Comparison of ENCODE assay signal across 37 cellular contexts in the genomic region with DNA sequence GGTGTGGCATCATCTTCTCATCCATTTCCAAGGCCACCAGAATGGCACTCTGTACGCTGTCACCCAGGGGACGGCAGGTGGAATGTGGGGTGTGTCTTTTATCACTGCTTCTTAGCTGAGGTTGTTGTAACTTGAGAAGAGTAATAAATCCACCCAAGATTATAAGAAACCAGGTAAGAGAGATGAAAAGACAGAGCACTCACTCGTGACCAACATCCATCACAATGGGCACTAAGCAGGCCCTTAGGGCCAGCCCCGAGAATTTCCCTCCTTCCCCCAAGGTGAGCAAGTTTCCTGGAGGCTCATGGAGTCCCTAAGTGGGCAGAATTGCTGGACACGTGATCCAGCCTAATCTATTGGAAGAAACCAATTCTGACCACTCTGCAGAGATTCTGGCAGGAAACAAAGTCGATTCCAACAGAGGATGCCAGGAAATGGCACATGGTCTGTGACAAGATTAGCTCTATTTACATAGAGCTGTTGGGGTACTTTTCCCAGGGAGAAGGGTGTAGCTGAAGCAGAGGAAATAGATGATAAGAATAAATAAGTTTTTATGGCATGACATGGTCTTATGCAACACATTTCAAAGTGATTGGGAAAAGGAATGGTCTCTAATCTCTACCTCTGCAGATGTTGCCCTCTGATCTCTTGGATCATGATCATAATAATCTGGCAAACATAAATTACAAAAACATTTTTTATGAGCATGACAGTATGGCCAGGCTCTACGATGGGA. TPM values are rescaled to one million over a fixed set of nuclear protein-coding genes. Genes with fewer than 3 reads are reported as not detected.
DNase-seq lines count a peak whose midpoint lies in the region; ATAC-seq, FAIRE-seq and TF ChIP-seq lines count a peak whose summit lies in the region.
"Had no signal": no experiment of that assay in that cellular context is flagged by ENCODE, and none has a peak within 500 bp of the region (broad histone marks: within the 10 kb centered on the region; RNA-seq: fewer than 3 reads in every experiment).

No MANE protein-coding gene starts in this region.

- peak; percentile 74; the same call in 1 of the 2 replicates for TF ChIP-seq EP300 in Ishikawa (IDR thresholded peaks at IDR 0.05; ENCODE audit: borderline replicate concordance)

- intact Hi-C loops in endothelial cell of umbilical vein (cut with micrococcal nuclease) = no loop called here

- no peaks in the 10 kb centered on the region for H3K36me3 ChIP-seq in endothelial cell of umbilical vein (ENCODE audit: control insufficient read depth in 2 of 2, extremely low read depth in 1 of 2, insufficient read depth in 2 of 2, low read length in 2 of 2)
- H3K36me3 ChIP-seq in small intestine (ENCODE audit: control insufficient read depth in 2 of 2, insufficient read depth in 2 of 2, low read length in 2 of 2) = peaks cover 0 to 6% of the 10 kb centered on the region in 2 donors
- H3K36me3 ChIP-seq: ascending aorta, cardiac muscle cell, MG63, SJSA1, uterus had no signal

- ATAC-seq in activated CD8-positive, alpha-beta T cell treated with anti-CD3 and anti-CD28 coated beads, Interleukin-2, amount 10 ng/mL, durations not matched to agents 7 days and 5 days = no peak
- ATAC-seq: activated CD8-positive, alpha-beta T cell treated with anti-CD3 and anti-CD28 coated beads for 36 hours; GM12878; sciatic nerve; T-cell had no signal

- no peaks in the 10 kb centered on the region for H3K9me1 ChIP-seq in endothelial cell of umbilical vein (replicated peaks; ENCODE audit: control insufficient read depth, extremely low read depth, insufficient read depth, low read length)

- dilution Hi-C loops in endothelial cell of umbilical vein (cut with MboI; ENCODE audit: extremely low pct_ligation_motif_present, low sequenced_read_pairs) = no loop called here

- no peaks in the 10 kb centered on the region for H3K9me3 Mint-ChIP-seq in activated CD8-positive, alpha-beta T cell treated with anti-CD3 and anti-CD28 coated beads, Interleukin-2, amount 10 ng/mL, durations not matched to agents 7 days and 5 days (ENCODE audit: insufficient read depth)
- H3K9me3 Mint-ChIP-seq: activated CD8-positive, alpha-beta T cell treated with anti-CD3 and anti-CD28 coated beads for 36 hours; activated naive CD8-positive, alpha-beta T cell treated with anti-CD3 and anti-CD28 coated beads, Interleukin-2, amount 10 ng/mL, durations not matched to agents 7 days and 5 days; activated T-cell treated with anti-CD3 and anti-CD28 coated beads, Interleukin-2, amount 50 U/mL, for 24 hours; dendritic cell treated with granulocyte-macrophage colony-stimulating factor and Interleukin-4, amounts not matched to agents 40 ng/mL and 50 ng/mL, for 4 days; IgD-negative memory B cell; neural crest cell; stimulated activated naive B cell treated with anti-CD40 and anti-IgM and Interleukin-4, amounts not matched to agents 10 μg/mL and 1 μg/mL and 100 μg/mL, for 72 hours; T-cell had no signal

- H3K4me2 ChIP-seq in endothelial cell of umbilical vein (ENCODE audit: insufficient read depth, low read length) = no peak overlapping the region

- H3K4me1 ChIP-seq in endothelial cell of umbilical vein (ENCODE audit: control insufficient read depth, extremely low read depth, insufficient read depth, low read length) (no peaks in the 10 kb centered on the region), small intestine (ENCODE audit: control insufficient read depth in 2 of 2, insufficient read depth in 1 of 2, low read depth in 1 of 2, low read length in 1 of 2) (peaks cover 2 to 12% of the 10 kb centered on the region in 2 donors)
- H3K4me1 ChIP-seq: ascending aorta, uterus had no signal

- H3K27ac ChIP-seq in endothelial cell of umbilical vein (ENCODE audit: insufficient read depth, low read depth, low read length) (no peak overlapping the region), small intestine (ENCODE audit: low read depth in 1 of 2, low read length in 1 of 2) (peak overlapping the region; percentile 50 to 70)
- H3K27ac ChIP-seq: ascending aorta, C4-2B, cardiac muscle cell, GM23248, SJSA1, uterus had no signal

- H3K27ac Mint-ChIP-seq in activated CD8-positive, alpha-beta T cell treated with anti-CD3 and anti-CD28 coated beads, Interleukin-2, amount 10 ng/mL, durations not matched to agents 7 days and 5 days = no peak overlapping the region
- H3K27ac Mint-ChIP-seq: activated CD8-positive, alpha-beta T cell treated with anti-CD3 and anti-CD28 coated beads for 36 hours; activated naive CD8-positive, alpha-beta T cell treated with anti-CD3 and anti-CD28 coated beads, Interleukin-2, amount 10 ng/mL, durations not matched to agents 7 days and 5 days; activated T-cell treated with anti-CD3 and anti-CD28 coated beads, Interleukin-2, amount 50 U/mL, for 24 hours; dendritic cell treated with granulocyte-macrophage colony-stimulating factor and Interleukin-4, amounts not matched to agents 40 ng/mL and 50 ng/mL, for 4 days; IgD-negative memory B cell; stimulated activated naive B cell treated with anti-CD40 and anti-IgM and Interleukin-4, amounts not matched to agents 10 μg/mL and 1 μg/mL and 100 μg/mL, for 72 hours had no signal

- 13 to 45% (median 38%) methylated on average over 7 of the region's 7 CpGs for WGBS in small intestine, 3 donors

- POLR2A ChIA-PET in endothelial cell of umbilical vein (lab: Charles Lee) = no interaction called here
- POLR2A ChIA-PET in activated CD8-positive, alpha-beta T cell treated with anti-CD3 and anti-CD28 coated beads, Interleukin-2, amount 10 ng/mL, durations not matched to agents 7 days and 5 days (lab: Charles Lee) = no interaction called here

- no TSS peak for BruUV-seq in endothelial cell of umbilical vein (replicated peaks; lab: Mats Ljungman, UMichigan)

- peaks cover 20% of the 10 kb centered on the region for H3K4me1 Mint-ChIP-seq in activated CD8-positive, alpha-beta T cell treated with anti-CD3 and anti-CD28 coated beads, Interleukin-2, amount 10 ng/mL, durations not matched to agents 7 days and 5 days (ENCODE audit: low read depth)
- H3K4me1 Mint-ChIP-seq: IgD-negative memory B cell, neural crest cell had no signal

- CTCF ChIA-PET in endothelial cell of umbilical vein (lab: Charles Lee) = interaction anchor here (2.7 kb wide), 1 partner anchor 12 kb away, joined by 8 read pairs; no protein-coding TSS in a partner anchor
- CTCF ChIA-PET in activated CD8-positive, alpha-beta T cell treated with anti-CD3 and anti-CD28 coated beads, Interleukin-2, amount 10 ng/mL, durations not matched to agents 7 days and 5 days (lab: Charles Lee) = interaction anchor here (0.8 to 1.4 kb wide), 3 partner anchors 14 to 102 kb away, joined by 3 to 6 read pairs (median 3); no protein-coding TSS in a partner anchor

- no peak overlapping the region for H3K9ac ChIP-seq in endothelial cell of umbilical vein (replicated peaks; ENCODE audit: extremely low read depth, insufficient read depth, low read length)
- H3K9ac ChIP-seq: GM23248 had no signal

- no peak for TF ChIP-seq POLR2A in endothelial cell of umbilical vein (IDR thresholded peaks at IDR 0.05; ENCODE audit: low read depth, low read length)

- no peak overlapping the region for H2AFZ ChIP-seq in endothelial cell of umbilical vein (ENCODE audit: low read depth, low read length)
- H2AFZ ChIP-seq: GM23248 had no signal

- TF ChIP-seq RAD21 in Ishikawa (IDR thresholded peaks at IDR 0.05; ENCODE audit: low read depth) = no peak

- H3K27me3 ChIP-seq in endothelial cell of umbilical vein (ENCODE audit: control insufficient read depth in 2 of 2, insufficient read depth in 2 of 2, low read length in 2 of 2) (peaks cover 4 to 10% of the 10 kb centered on the region in 2 experiments), small intestine (ENCODE audit: control insufficient read depth in 2 of 2, insufficient read depth in 2 of 2, low read length in 2 of 2) (no peaks in the 10 kb centered on the region)
- H3K27me3 ChIP-seq: ascending aorta, cardiac muscle cell, MG63, SJSA1, uterus had no signal

- no peaks in the 10 kb centered on the region for H3K9me3 ChIP-seq in endothelial cell of umbilical vein (replicated peaks; ENCODE audit: control insufficient read depth, insufficient read depth, low read length)
- no peaks in the 10 kb centered on the region for H3K9me3 ChIP-seq in small intestine (ENCODE audit: control insufficient read depth, low read depth)
- H3K9me3 ChIP-seq: ascending aorta, MG63, SJSA1, uterus had no signal

- FAIRE-seq in endothelial cell of umbilical vein (lab: Jason Lieb, UNC) = no peak
- no peak for FAIRE-seq in small intestine (lab: Jason Lieb, UNC)
- FAIRE-seq: GM12878, kidney, TTC549 had no signal

- no peak overlapping the region for H3K4me3 Mint-ChIP-seq in activated CD8-positive, alpha-beta T cell treated with anti-CD3 and anti-CD28 coated beads, Interleukin-2, amount 10 ng/mL, durations not matched to agents 7 days and 5 days
- H3K4me3 Mint-ChIP-seq: activated CD8-positive, alpha-beta T cell treated with anti-CD3 and anti-CD28 coated beads for 36 hours; activated T-cell treated with anti-CD3 and anti-CD28 coated beads, Interleukin-2, amount 50 U/mL, for 24 hours; dendritic cell treated with granulocyte-macrophage colony-stimulating factor and Interleukin-4, amounts not matched to agents 40 ng/mL and 50 ng/mL, for 4 days; IgD-negative memory B cell; neural crest cell; stimulated activated naive B cell treated with anti-CD40 and anti-IgM and Interleukin-4, amounts not matched to agents 10 μg/mL and 1 μg/mL and 100 μg/mL, for 72 hours; T-cell had no signal

- H3K27me3 Mint-ChIP-seq in activated CD8-positive, alpha-beta T cell treated with anti-CD3 and anti-CD28 coated beads, Interleukin-2, amount 10 ng/mL, durations not matched to agents 7 days and 5 days (ENCODE audit: low read depth) = peaks cover 37% of the 10 kb centered on the region

- H4K20me1 ChIP-seq in endothelial cell of umbilical vein (replicated peaks; ENCODE audit: control insufficient read depth, extremely low read depth, insufficient read depth, low read length) = no peaks in the 10 kb centered on the region

- peak; percentile 55 for DNase-seq in SW480 (ENCODE audit: low spot score)
- peak; percentile 20 for DNase-seq in endothelial cell of umbilical vein (ENCODE audit: low read depth, low spot score)
- peak; percentile 91 for DNase-seq in small intestine
- DNase-seq in KG1 (lab: John Stamatoyannopoulos, UW) = no peak
- no peak for DNase-seq in GOT3 (lab: John Stamatoyannopoulos, UW)
- DNase-seq in activated CD8-positive, alpha-beta T cell treated with anti-CD3 and anti-CD28 coated beads, Interleukin-2, amount 10 ng/mL, durations not matched to agents 7 days and 5 days = no peak
- DNase-seq: activated CD4-positive, alpha-beta T cell treated with anti-CD3 and anti-CD28 coated beads for 1 hour; activated CD8-positive, alpha-beta T cell treated with anti-CD3 and anti-CD28 coated beads for 36 hours; activated gamma-delta T cell; activated naive CD8-positive, alpha-beta T cell treated with anti-CD3 and anti-CD28 coated beads, Interleukin-2, amount 10 ng/mL, durations not matched to agents 7 days and 5 days; activated T-cell treated with anti-CD3 and anti-CD28 coated beads, Interleukin-2, amount 50 U/mL, for 24 hours; glutamatergic neuron; GM23248; kidney; MG63; NCI-H1105 treated with DMSO at 0.1 percent for 48 hours; NCI-H2081; NCI-H748 treated with DMSO at 0.1 percent for 48 hours; posterior cingulate gyrus; RPMI8226; stimulated activated CD4-positive, alpha-beta T cell treated with anti-CD3 and anti-CD28 coated beads, Interleukin-4, amount 100 ng/mL, for 4 hours; stimulated activated naive B cell treated with anti-CD40 and anti-IgM and Interleukin-4, amounts not matched to agents 10 μg/mL and 1 μg/mL and 100 μg/mL, for 72 hours; T-cell; uterus had no signal

- TF ChIP-seq CTCF in endothelial cell of umbilical vein (IDR thresholded peaks at IDR 0.05; ENCODE audit: extremely low read depth in 1 of 2, insufficient read depth in 1 of 2, low read depth in 1 of 2, low read length in 2 of 2) = no peak

- H3K4me3 ChIP-seq in endothelial cell of umbilical vein (replicated peaks in 1 of 3; ENCODE audit: insufficient read depth in 1 of 3, low read depth in 1 of 3, low read length in 3 of 3) (no peak overlapping the region), small intestine (ENCODE audit: low read depth in 1 of 2, low read length in 2 of 2) (no peak overlapping the region)
- H3K4me3 ChIP-seq: ascending aorta, cardiac muscle cell, GM12878, GM23248, lung, MG63, SJSA1, uterus had no signal

- no peaks in the 10 kb centered on the region for H3K36me3 Mint-ChIP-seq in activated CD8-positive, alpha-beta T cell treated with anti-CD3 and anti-CD28 coated beads, Interleukin-2, amount 10 ng/mL, durations not matched to agents 7 days and 5 days (ENCODE audit: low read depth)
- H3K36me3 Mint-ChIP-seq: activated naive CD8-positive, alpha-beta T cell treated with anti-CD3 and anti-CD28 coated beads, Interleukin-2, amount 10 ng/mL, durations not matched to agents 7 days and 5 days; IgD-negative memory B cell; stimulated activated naive B cell treated with anti-CD40 and anti-IgM and Interleukin-4, amounts not matched to agents 10 μg/mL and 1 μg/mL and 100 μg/mL, for 72 hours; T-cell had no signal

- H3K79me2 ChIP-seq in endothelial cell of umbilical vein (ENCODE audit: control insufficient read depth, insufficient read depth, low read length) = no peaks in the 10 kb centered on the region

RNA-seq across cellular contexts. Expression of gene SLC6A20, which starts 22.5 kb away (rescaled TPM):
- not detected in 2 replicates for total RNA-seq in endothelial cell of umbilical vein
- not detected in 2 replicates for polyA plus RNA-seq in endothelial cell of umbilical vein
- not detected in 2 replicates for polyA plus RNA-seq in endothelial cell of umbilical vein (2011; cell fraction: cytosol; rRNA removed)
- polyA plus RNA-seq in endothelial cell of umbilical vein (2011; cell fraction: nucleus; rRNA removed) = not detected in 2 replicates
- polyA plus RNA-seq in endothelial cell of umbilical vein (2012) = not detected in 2 replicates
- not detected in 2 replicates for polyA minus RNA-seq in endothelial cell of umbilical vein
- not detected for polyA minus RNA-seq in endothelial cell of umbilical vein (2011; cell fraction: cytosol; rRNA and poly(A)+ RNA removed)
- polyA minus RNA-seq in endothelial cell of umbilical vein (2011; cell fraction: nucleus; rRNA and poly(A)+ RNA removed) = not detected in 2 replicates
- polyA plus RNA-seq in small intestine = 10 to 100 TPM; 10.9 to 38.4 (median 27.1) TPM
- total RNA-seq in activated CD8-positive, alpha-beta T cell treated with anti-CD3 and anti-CD28 coated beads, Interleukin-2, amount 10 ng/mL, durations not matched to agents 7 days and 5 days = not detected
- total RNA-seq: activated CD8-positive, alpha-beta T cell treated with anti-CD3 and anti-CD28 coated beads for 36 hours; activated naive CD8-positive, alpha-beta T cell treated with anti-CD3 and anti-CD28 coated beads, Interleukin-2, amount 10 ng/mL, durations not matched to agents 7 days and 5 days; ascending aorta; fibroblast of lung; GM23248; neural crest cell had no signal
- polyA plus RNA-seq: fibroblast of lung, GM23248 had no signal

Comparison
In these comparisons a context has a peak if more than half of its experiments do, and no peak if none do; other contexts are left out.
1. DNase-seq: peak in SW480 (single experiment), endothelial cell of umbilical vein (single experiment) and small intestine (single experiment); none in KG1 (single experiment), GOT3 (single experiment) and activated CD8-positive, alpha-beta T cell treated with anti-CD3 and anti-CD28 coated beads, Interleukin-2, amount 10 ng/mL, durations not matched to agents 7 days and 5 days (single experiment).